29 cellular contexts compared by ENCODE assay signal in genomic region chr11:27217496-27217895, GRCh38.
DNase-seq lines count a peak whose midpoint lies in the region; ATAC-seq and TF ChIP-seq lines count a peak whose summit lies in the region.
"Had no signal": no experiment of that assay in that cellular context is flagged by ENCODE, and none has a peak within 500 bp of the region (broad histone marks: within the 10 kb centered on the region; RNA-seq: fewer than 3 reads in every experiment).

No MANE protein-coding gene starts in this region.

- no peak overlapping the region for H3K4me3 ChIP-seq in HEK293 (ENCODE audit: low read depth, low read length)
- H3K4me3 ChIP-seq in SJCRH30: no peak overlapping the region
- H3K4me3 ChIP-seq in mesenchymal stem cell (ENCODE audit: insufficient read depth in 1 of 2, low read depth in 1 of 2, low read length in 2 of 2): no peak overlapping the region
- no peak overlapping the region for H3K4me3 ChIP-seq in gastrocnemius medialis
- H3K4me3 ChIP-seq: skin epidermis, suprapubic skin had no signal

- H2BK12ac ChIP-seq in mesenchymal stem cell (ENCODE audit: low read length in 2 of 2): no peak overlapping the region

- H3K27ac Mint-ChIP-seq in activated naive CD8-positive, alpha-beta T cell treated with anti-CD3 and anti-CD28 coated beads for 36 hours: no peak overlapping the region
- H3K27ac Mint-ChIP-seq: activated naive CD8-positive, alpha-beta T cell treated with anti-CD3 and anti-CD28 coated beads, Interleukin-2, amount 50 U/mL, for 24 hours; activated T-cell treated with anti-CD3 and anti-CD28 coated beads, Interleukin-2, amount 50 U/mL, for 72 hours; dendritic cell treated with granulocyte-macrophage colony-stimulating factor and Interleukin-4, amounts not matched to agents 40 ng/mL and 50 ng/mL, for 4 days; IgD-negative memory B cell; T-helper 1 cell treated with Interleukin-12 subunit alpha and Interleukin-12 subunit beta and Interleukin-4 antibody, amounts not matched to agents 30 μg/mL and 1 μg/mL, for 36 hours had no signal

- H2AFZ ChIP-seq in mesenchymal stem cell (ENCODE audit: low read depth, low read length): no peak overlapping the region

- peak overlapping the region; percentile 84 for H2AK5ac ChIP-seq in mesenchymal stem cell (ENCODE audit: low read length, severe bottlenecking)

- peaks cover 9% of the 10 kb centered on the region for H3K27me3 Mint-ChIP-seq in activated naive CD8-positive, alpha-beta T cell treated with anti-CD3 and anti-CD28 coated beads for 36 hours
- H3K27me3 Mint-ChIP-seq: dendritic cell treated with granulocyte-macrophage colony-stimulating factor and Interleukin-4, amounts not matched to agents 40 ng/mL and 50 ng/mL, for 4 days; IgD-negative memory B cell had no signal

- no peak overlapping the region for H3K4ac ChIP-seq in mesenchymal stem cell (ENCODE audit: low read depth in 1 of 2, low read length in 2 of 2)

- H3K4me2 ChIP-seq in mesenchymal stem cell (ENCODE audit: low read length, poor library complexity, severe bottlenecking): no peak overlapping the region

- WGBS in mesenchymal stem cell: 93% methylated on average over 2 of the region's 2 CpGs

- intact Hi-C loops in gastrocnemius medialis (cut with DNase I; ENCODE audit: low total_unique reads): loop anchor here (5.0 kb wide), 1 partner anchor 890 kb away; the partner anchor contains the start of genes KIF18A and METTL15

- POLR2A ChIA-PET in HEK293 (lab: Yijun Ruan, JAX): no interaction called here

- no peak overlapping the region for H3K18ac ChIP-seq in mesenchymal stem cell (ENCODE audit: low read depth in 1 of 2, low read length in 2 of 2)

- TF ChIP-seq POLR2A in gastrocnemius medialis (IDR thresholded peaks at IDR 0.05): no peak

- no peak overlapping the region for H3K23ac ChIP-seq in mesenchymal stem cell (ENCODE audit: low read length in 2 of 2)

- no peak for ATAC-seq in gastrocnemius medialis
- no peak for ATAC-seq in GM21390 (IDR thresholded peaks at IDR 0.05; ENCODE audit: unreplicated experiment)
- no peak for ATAC-seq in HG02759 (IDR thresholded peaks at IDR 0.05; ENCODE audit: unreplicated experiment)
- ATAC-seq: activated naive CD8-positive, alpha-beta T cell treated with anti-CD3 and anti-CD28 coated beads, Interleukin-2, amount 50 U/mL, for 24 hours; activated T-cell treated with anti-CD3 and anti-CD28 coated beads, Interleukin-2, amount 50 U/mL, for 72 hours; esophagus mucosa had no signal

- CTCF ChIA-PET in HEK293 (lab: Yijun Ruan, JAX): interaction anchor here (1.0 to 2.2 kb wide), 3 partner anchors 13 to 79 kb away, joined by 3 to 9 read pairs (median 4); no protein-coding TSS in a partner anchor

- no peak overlapping the region for H3K14ac ChIP-seq in mesenchymal stem cell (ENCODE audit: low read length in 2 of 2)

- H3K79me1 ChIP-seq in mesenchymal stem cell (replicated peaks; ENCODE audit: low read length, poor library complexity, severe bottlenecking): no peaks in the 10 kb centered on the region

- no peak overlapping the region for H2BK120ac ChIP-seq in mesenchymal stem cell (ENCODE audit: low read depth, low read length)

- DNase-seq in SJCRH30: no peak
- DNase-seq in mesenchymal stem cell: no peak
- DNase-seq in gastrocnemius medialis: no peak
- no peak for DNase-seq in activated naive CD8-positive, alpha-beta T cell treated with anti-CD3 and anti-CD28 coated beads for 36 hours
- DNase-seq in D341Med (ENCODE audit: low spot score): no peak
- DNase-seq: activated CD4-positive, alpha-beta T cell treated with anti-CD3 and anti-CD28 coated beads, Interleukin-2, amount 50 U/mL, for 4 hours; activated CD4-positive, CD25-positive, alpha-beta regulatory T cell; activated naive CD8-positive, alpha-beta T cell treated with anti-CD3 and anti-CD28 coated beads, Interleukin-2, amount 50 U/mL, for 24 hours; activated T-cell treated with anti-CD3 and anti-CD28 coated beads, Interleukin-2, amount 50 U/mL, for 72 hours; Caco-2; DND-41; foreskin melanocyte; GF-D8; NCI-H1048; NCI-H2107; NCI-H345; NCI-H748 treated with DMSO at 0.1 percent for 48 hours; stimulated activated naive CD4-positive, alpha-beta T cell treated with Interleukin-2 at 50 U/mL for 16 hours had no signal

- H4K8ac ChIP-seq in mesenchymal stem cell (ENCODE audit: low read length): no peak overlapping the region

- H3K4me3 Mint-ChIP-seq in activated naive CD8-positive, alpha-beta T cell treated with anti-CD3 and anti-CD28 coated beads for 36 hours: no peak overlapping the region
- H3K4me3 Mint-ChIP-seq: activated naive CD8-positive, alpha-beta T cell treated with anti-CD3 and anti-CD28 coated beads, Interleukin-2, amount 50 U/mL, for 24 hours; activated T-cell treated with anti-CD3 and anti-CD28 coated beads, Interleukin-2, amount 50 U/mL, for 72 hours; central memory CD8-positive, alpha-beta T cell; dendritic cell treated with granulocyte-macrophage colony-stimulating factor and Interleukin-4, amounts not matched to agents 40 ng/mL and 50 ng/mL, for 4 days; IgD-negative memory B cell; T-helper 1 cell treated with Interleukin-12 subunit alpha and Interleukin-12 subunit beta and Interleukin-4 antibody, amounts not matched to agents 30 μg/mL and 1 μg/mL, for 36 hours had no signal

- no peak overlapping the region; the same call in 1 of the 2 replicates for H3K27ac ChIP-seq in HEK293 (ENCODE audit: extremely low read depth, low read depth, low read length)
- H3K27ac ChIP-seq in SJCRH30: peak overlapping the region; percentile 29; the same call in 1 of the 2 replicates
- no peak overlapping the region for H3K27ac ChIP-seq in mesenchymal stem cell (ENCODE audit: low read length, poor library complexity, severe bottlenecking)
- H3K27ac ChIP-seq in gastrocnemius medialis: peak overlapping the region; percentile 50 to 80 (median 70)
- H3K27ac ChIP-seq: neutrophil, suprapubic skin had no signal

- H3K4me1 ChIP-seq in HEK293 (ENCODE audit: control insufficient read depth, insufficient read depth, low read length) (peaks cover 24% of the 10 kb centered on the region), SJCRH30 (peaks cover 62% of the 10 kb centered on the region), mesenchymal stem cell (ENCODE audit: control insufficient read depth, insufficient read depth, low read depth, low read length) (peaks cover 14% of the 10 kb centered on the region), gastrocnemius medialis (peaks cover 51 to 54% of the 10 kb centered on the region in 2 donors)

- H3K9me3 Mint-ChIP-seq in activated naive CD8-positive, alpha-beta T cell treated with anti-CD3 and anti-CD28 coated beads for 36 hours: no peaks in the 10 kb centered on the region
- H3K9me3 Mint-ChIP-seq: activated naive CD8-positive, alpha-beta T cell treated with anti-CD3 and anti-CD28 coated beads, Interleukin-2, amount 50 U/mL, for 24 hours; activated T-cell treated with anti-CD3 and anti-CD28 coated beads, Interleukin-2, amount 50 U/mL, for 72 hours; central memory CD8-positive, alpha-beta T cell; dendritic cell treated with granulocyte-macrophage colony-stimulating factor and Interleukin-4, amounts not matched to agents 40 ng/mL and 50 ng/mL, for 4 days; IgD-negative memory B cell; T-helper 1 cell treated with Interleukin-12 subunit alpha and Interleukin-12 subunit beta and Interleukin-4 antibody, amounts not matched to agents 30 μg/mL and 1 μg/mL, for 36 hours had no signal

- TF ChIP-seq CTCF in HEK293 (tag by site-specific recombination; IDR thresholded peaks at IDR 0.05) (no peak), gastrocnemius medialis (IDR thresholded peaks at IDR 0.05 in 4 of 5, conservative IDR thresholded peaks at IDR 0.05 in 1 of 5) (no peak)

- H2BK15ac ChIP-seq in mesenchymal stem cell (ENCODE audit: low read depth, poor library complexity, severe bottlenecking): no peak overlapping the region

- H4K91ac ChIP-seq in mesenchymal stem cell (ENCODE audit: low read length): no peak overlapping the region

- no peak overlapping the region for H2BK5ac ChIP-seq in mesenchymal stem cell (ENCODE audit: low read depth, low read length, poor library complexity, severe bottlenecking)

- H3K27me3 ChIP-seq in SJCRH30: no peaks in the 10 kb centered on the region
- H3K27me3 ChIP-seq in mesenchymal stem cell (ENCODE audit: control insufficient read depth in 1 of 2, insufficient read depth in 1 of 2, low read length in 2 of 2): no peaks in the 10 kb centered on the region
- no peaks in the 10 kb centered on the region for H3K27me3 ChIP-seq in gastrocnemius medialis
- H3K27me3 ChIP-seq: neutrophil, suprapubic skin had no signal

- no peaks in the 10 kb centered on the region for H3K4me1 Mint-ChIP-seq in activated naive CD8-positive, alpha-beta T cell treated with anti-CD3 and anti-CD28 coated beads for 36 hours
- H3K4me1 Mint-ChIP-seq: activated naive CD8-positive, alpha-beta T cell treated with anti-CD3 and anti-CD28 coated beads, Interleukin-2, amount 50 U/mL, for 24 hours; central memory CD8-positive, alpha-beta T cell; IgD-negative memory B cell had no signal

- H3K36me3 ChIP-seq in HEK293 (ENCODE audit: control insufficient read depth in 2 of 2, insufficient read depth in 1 of 2, low read length in 2 of 2) (peaks cover 0 to 44% of the 10 kb centered on the region in 2 experiments; a peak in 1 of 3 replicates), SJCRH30 (no peaks in the 10 kb centered on the region), mesenchymal stem cell (ENCODE audit: control insufficient read depth in 1 of 2, insufficient read depth in 2 of 2, low read depth in 1 of 2, low read length in 2 of 2) (no peaks in the 10 kb centered on the region), gastrocnemius medialis (no peaks in the 10 kb centered on the region)
- H3K36me3 ChIP-seq: neutrophil, suprapubic skin had no signal

- in situ Hi-C loops in gastrocnemius medialis (cut with MboI; ENCODE audit: low sequenced_read_pairs in 4 of 4): loop anchor here in 1 of 4 donors (10.0 kb wide), 1 partner anchor 57 kb away; no protein-coding TSS in a partner anchor

- no peaks in the 10 kb centered on the region for H3K9me3 ChIP-seq in HEK293 (ENCODE audit: control insufficient read depth, insufficient read depth, low read depth, low read length)
- no peaks in the 10 kb centered on the region for H3K9me3 ChIP-seq in SJCRH30 (replicated peaks)
- no peaks in the 10 kb centered on the region for H3K9me3 ChIP-seq in mesenchymal stem cell (ENCODE audit: control insufficient read depth, low read length)
- H3K9me3 ChIP-seq in gastrocnemius medialis: no peaks in the 10 kb centered on the region
- H3K9me3 ChIP-seq: Caco-2, neutrophil, suprapubic skin had no signal

- no peaks in the 10 kb centered on the region for H3K36me3 Mint-ChIP-seq in activated naive CD8-positive, alpha-beta T cell treated with anti-CD3 and anti-CD28 coated beads for 36 hours
- H3K36me3 Mint-ChIP-seq: IgD-negative memory B cell had no signal

- H3K9ac ChIP-seq in mesenchymal stem cell (ENCODE audit: low read length): peak overlapping the region; percentile 73

TF ChIP-seq in HEK293, 187 proteins besides CTCF, POLR2A, EP300 and RAD21 (continues in another document):
- no peak for TF ChIP-seq ZBTB48 (tag by site-specific recombination; IDR thresholded peaks at IDR 0.05)
- TF ChIP-seq ZNF677 (tag by site-specific recombination; IDR thresholded peaks at IDR 0.05): no peak
- no peak for TF ChIP-seq ZNF561 (tag by site-specific recombination; IDR thresholded peaks at IDR 0.05; ENCODE audit: borderline replicate concordance)

Comparison
In these comparisons a context has a peak if more than half of its experiments do, and no peak if none do; other contexts are left out.
1. H3K27ac ChIP-seq: peak in SJCRH30 (single experiment) and gastrocnemius medialis (4 of 4); none in HEK293 (single experiment) and mesenchymal stem cell (single experiment).